8 cellular contexts compared by ENCODE assay signal in genomic region chr1:177913762-177914540, GRCh38. TPM values are rescaled to one million over a fixed set of nuclear protein-coding genes. Genes with fewer than 3 reads are reported as not detected.
A peak's percentile ranks its signal among the peaks of the same experiment; 100 is the strongest.
DNase-seq lines count a peak whose midpoint lies in the region; ATAC-seq and TF ChIP-seq lines count a peak whose summit lies in the region.

No MANE protein-coding gene starts in this region.

- no peak for TF ChIP-seq POLR2A in gastroesophageal sphincter (IDR thresholded peaks at IDR 0.05)

- peak; percentile 24 for DNase-seq in AG04450 (ENCODE audit: low read depth, low spot score)
- no peak for DNase-seq in RWPE2 (ENCODE audit: low spot score)
- peak; percentile 14 for DNase-seq in iPS DF 4.7 (ENCODE audit: extremely low read depth, low spot score)
- DNase-seq in NCI-H146 (lab: John Stamatoyannopoulos, UW): no peak

- CTCF ChIA-PET in AG04450 (lab: Charles Lee) (interaction anchor here (0.6 to 4.6 kb wide), 10 partner anchors 10 to 1017 kb away, joined by 3 to 30 read pairs (median 3); no protein-coding TSS in a partner anchor), HEK293 (lab: Yijun Ruan, JAX) (interaction anchor here (0.5 to 0.8 kb wide), 7 partner anchors 16 to 1154 kb away, joined by 3 to 4 read pairs (median 4); no protein-coding TSS in a partner anchor)

- H3K27me3 ChIP-seq in AG04450 (ENCODE audit: control insufficient read depth, insufficient read depth, low read length): peaks cover 3% of the 10 kb centered on the region
- H3K27me3 ChIP-seq in RWPE2 (ENCODE audit: insufficient read depth, poor library complexity, severe bottlenecking): no peaks in the 10 kb centered on the region
- H3K27me3 ChIP-seq in gastroesophageal sphincter: peaks cover 21% of the 10 kb centered on the region

- H3K9me3 ChIP-seq in AG04450 (ENCODE audit: control insufficient read depth, insufficient read depth, low read length): no peaks in the 10 kb centered on the region
- H3K9me3 ChIP-seq in HEK293 (ENCODE audit: control insufficient read depth, insufficient read depth, low read depth, low read length): no peaks in the 10 kb centered on the region
- no peaks in the 10 kb centered on the region for H3K9me3 ChIP-seq in RWPE2 (ENCODE audit: severe bottlenecking)
- H3K9me3 ChIP-seq in gastroesophageal sphincter: no peaks in the 10 kb centered on the region

- H3K4me3 ChIP-seq in AG04450 (ENCODE audit: low read depth, low read length) (no peak overlapping the region), HEK293 (ENCODE audit: low read depth, low read length) (no peak overlapping the region), RWPE2 (ENCODE audit: severe bottlenecking) (no peak overlapping the region), gastroesophageal sphincter (no peak overlapping the region)

- WGBS in gastroesophageal sphincter (ENCODE audit: low coverage in 1 of 2), 2 donors: 30 to 43% methylated on average over 3 to 4 of the region's 4 CpGs

- H3K4me1 ChIP-seq in HEK293 (ENCODE audit: control insufficient read depth, insufficient read depth, low read length) (no peaks in the 10 kb centered on the region), RWPE2 (ENCODE audit: insufficient read depth, poor library complexity, severe bottlenecking) (peaks cover 17% of the 10 kb centered on the region), gastroesophageal sphincter (no peaks in the 10 kb centered on the region)

- POLR2A ChIA-PET in AG04450 (lab: Yijun Ruan, JAX): no interaction called here
- POLR2A ChIA-PET in HEK293 (lab: Yijun Ruan, JAX): no interaction called here

- no peak overlapping the region for H3K27ac ChIP-seq in AG04450 (ENCODE audit: low read depth, low read length)
- no peak overlapping the region for H3K27ac ChIP-seq in HEK293 (ENCODE audit: extremely low read depth, low read depth, low read length)
- H3K27ac ChIP-seq in RWPE2 (ENCODE audit: poor library complexity, severe bottlenecking): no peak overlapping the region
- no peak overlapping the region for H3K27ac ChIP-seq in gastroesophageal sphincter

- H3K36me3 ChIP-seq in HEK293 (ENCODE audit: control insufficient read depth in 2 of 2, insufficient read depth in 1 of 2, low read length in 2 of 2): no peaks in the 10 kb centered on the region
- no peaks in the 10 kb centered on the region for H3K36me3 ChIP-seq in RWPE2 (ENCODE audit: low read depth)
- H3K36me3 ChIP-seq in gastroesophageal sphincter: no peaks in the 10 kb centered on the region

- ATAC-seq in RWPE2 (ENCODE audit: low read depth) (no peak), gastroesophageal sphincter (no peak), GM21423 (IDR thresholded peaks at IDR 0.05; ENCODE audit: unreplicated experiment) (no peak), HG03108 (IDR thresholded peaks at IDR 0.05; ENCODE audit: unreplicated experiment) (no peak)

- TF ChIP-seq CTCF in AG04450 (IDR thresholded peaks at IDR 0.05; ENCODE audit: low read depth, low read length) (peak; percentile 81), HEK293 (tag by site-specific recombination; IDR thresholded peaks at IDR 0.05) (peak; percentile 41; the same call in 1 of the 2 replicates), RWPE2 (IDR thresholded peaks at IDR 0.05; ENCODE audit: poor library complexity, severe bottlenecking) (peak; percentile 47), gastroesophageal sphincter (IDR thresholded peaks at IDR 0.05) (peak in 1 of 4 experiments; percentile 24)

- no peak for TF ChIP-seq EP300 in gastroesophageal sphincter (IDR thresholded peaks at IDR 0.05)

TF ChIP-seq in HEK293, 187 proteins besides CTCF, POLR2A, EP300 and RAD21:
- TF ChIP-seq ZNF223 (tag by site-specific recombination; IDR thresholded peaks at IDR 0.05) (no peak), SCRT2 (tag by site-specific recombination; IDR thresholded peaks at IDR 0.05) (no peak), ZNF76 (tag by site-specific recombination; IDR thresholded peaks at IDR 0.05; ENCODE audit: borderline replicate concordance, low read depth) (no peak), ZNF585B (tag by site-specific recombination; IDR thresholded peaks at IDR 0.05) (no peak), ZNF830 (tag by site-specific recombination; IDR thresholded peaks at IDR 0.05; ENCODE audit: low read depth) (no peak), ZNF560 (tag by site-specific recombination; IDR thresholded peaks at IDR 0.05; ENCODE audit: borderline replicate concordance) (no peak), ZNF24 (tag by site-specific recombination; IDR thresholded peaks at IDR 0.05) (no peak), ZNF660 (tag by site-specific recombination; IDR thresholded peaks at IDR 0.05) (no peak), ZNF292 (tag by site-specific recombination; IDR thresholded peaks at IDR 0.05; ENCODE audit: borderline replicate concordance, low read depth) (no peak), GLIS2 (tag by site-specific recombination; IDR thresholded peaks at IDR 0.05) (no peak), ZBTB21 (tag by site-specific recombination; IDR thresholded peaks at IDR 0.05) (no peak), ZNF274 (IDR thresholded peaks at IDR 0.05; ENCODE audit: low read length) (no peak), ZNF274 (tag by site-specific recombination; IDR thresholded peaks at IDR 0.05; ENCODE audit: borderline replicate concordance) (no peak), ZBTB1 (tag by site-specific recombination; IDR thresholded peaks at IDR 0.05) (no peak), ZNF221 (tag by site-specific recombination; IDR thresholded peaks at IDR 0.05; ENCODE audit: borderline replicate concordance) (no peak), PATZ1 (tag by site-specific recombination; IDR thresholded peaks at IDR 0.05) (no peak), HIC1 (tag by site-specific recombination; IDR thresholded peaks at IDR 0.05) (no peak), ZNF416 (tag by site-specific recombination; IDR thresholded peaks at IDR 0.05) (no peak), ZFP37 (tag by site-specific recombination; IDR thresholded peaks at IDR 0.05) (no peak), ZNF624 (tag by site-specific recombination; IDR thresholded peaks at IDR 0.05) (no peak)

RNA-seq across cellular contexts. Expression of gene SEC16B, which starts 55.9 kb away (rescaled TPM):
- polyA plus RNA-seq in AG04450 (2011; rRNA removed): 4.0 and 4.3 TPM in 2 replicates
- polyA minus RNA-seq in AG04450 (2011; rRNA and poly(A)+ RNA removed): 3.8 and 5.7 TPM in 2 replicates
- total RNA-seq in gastroesophageal sphincter: 1 to 10 TPM; 1.8 to 5.5 (median 3.5) TPM

Comparison
In these comparisons a context has a peak if more than half of its experiments do, and no peak if none do; other contexts are left out.
1. DNase-seq: peak in AG04450 (single experiment) and iPS DF 4.7 (single experiment); none in RWPE2 (single experiment) and NCI-H146 (single experiment).